Comparison of ENCODE assay signal across 12 cellular contexts in genomic region chr19:15895876-15896430, GRCh38. TPM values are rescaled to one million over a fixed set of nuclear protein-coding genes. Genes with fewer than 3 reads are reported as not detected.
"Had no signal": no experiment of that assay in that cellular context is flagged by ENCODE, and none has a peak within 500 bp of the region (broad histone marks: within the 10 kb centered on the region; RNA-seq: fewer than 3 reads in every experiment).

No MANE protein-coding gene starts in this region.

- H3K27ac Mint-ChIP-seq: GM23338, H9, HFFc6 had no signal

- FAIRE-seq: H1, H54 had no signal

- H3K9ac ChIP-seq: GM23248 had no signal

- H3K36me3 ChIP-seq: HAP-1 had no signal

- H3K4me1 Mint-ChIP-seq: GM23338, H9 had no signal

- H2AFZ ChIP-seq: GM23248, GM23338 had no signal

- H3K9me3 ChIP-seq: HAP-1 had no signal

- H3K4me3 Mint-ChIP-seq: GM23338, H9, HFFc6 had no signal

- H3K4me3 ChIP-seq: GM23248, GM23338, HAP-1 had no signal

- ATAC-seq: GM23338, HCT116 had no signal

- DNase-seq: GM23248, GOT3, H7, H9, HCEC 1CT, HFFc6 had no signal

- H3K27ac ChIP-seq: GM23248 had no signal

- H3K4me2 ChIP-seq: GM23338 had no signal

- H3K4me1 ChIP-seq: HAP-1 had no signal

RNA-seq across cellular contexts. Expression of gene CYP4F2, which starts 1.9 kb away (rescaled TPM):
- total RNA-seq: GM23248, GM23338, H1, H7, H9, HFFc6 had no signal
- polyA plus RNA-seq: GM23248, GM23338, H1 had no signal

RNA-seq across cellular contexts. Expression of gene CYP4F11, which starts 38.4 kb away (rescaled TPM):
- total RNA-seq: GM23248, GM23338, H1, H7, H9, HFFc6 had no signal
- polyA plus RNA-seq: GM23248, GM23338, H1 had no signal

RNA-seq across cellular contexts. Expression of gene OR10H4, which starts 52.9 kb away (rescaled TPM):
- total RNA-seq: GM23248, GM23338, H1, H4, H7, H9, HFFc6 had no signal
- polyA plus RNA-seq: GM23248, GM23338, H1 had no signal
